ENCODE assay signal across 9 cellular contexts in genomic region chr20:21048841-21049273, GRCh38. TPM values are rescaled to one million over a fixed set of nuclear protein-coding genes. Genes with fewer than 3 reads are reported as not detected.
DNase-seq lines count a peak whose midpoint lies in the region; ATAC-seq, FAIRE-seq and TF ChIP-seq lines count a peak whose summit lies in the region.
"Had no signal": no experiment of that assay in that cellular context is flagged by ENCODE, and none has a peak within 500 bp of the region (broad histone marks: within the 10 kb centered on the region; RNA-seq: fewer than 3 reads in every experiment).

No MANE protein-coding gene starts in this region.

- no peaks in the 10 kb centered on the region for H3K9me3 ChIP-seq in HEK293 (ENCODE audit: control insufficient read depth, insufficient read depth, low read depth, low read length)
- no peaks in the 10 kb centered on the region for H3K9me3 ChIP-seq in right lobe of liver
- no peaks in the 10 kb centered on the region for H3K9me3 ChIP-seq in thoracic aorta

- H3K4me1 Mint-ChIP-seq in activated naive CD8-positive, alpha-beta T cell treated with anti-CD3 and anti-CD28 coated beads, Interleukin-2, amount 10 ng/mL, durations not matched to agents 7 days and 5 days, result no peaks in the 10 kb centered on the region

- in situ Hi-C loops in SK-MEL-5 (cut with HindIII; ENCODE audit: low pct_unique_long_range_greater_than_20kb, low sequenced_read_pairs), result no loop called here

- no peak for ATAC-seq in activated naive CD8-positive, alpha-beta T cell treated with anti-CD3 and anti-CD28 coated beads, Interleukin-2, amount 10 ng/mL, durations not matched to agents 7 days and 5 days (ENCODE audit: low read depth)
- ATAC-seq in right lobe of liver (peak; percentile 80 to 85 (median 82)), thoracic aorta (ENCODE audit: insufficient number of reproducible peaks, low FRiP score, low read depth) (no peak), HG02938 (IDR thresholded peaks at IDR 0.05; ENCODE audit: unreplicated experiment) (no peak), GM18858 (IDR thresholded peaks at IDR 0.05; ENCODE audit: unreplicated experiment) (no peak)

- H3K27me3 ChIP-seq in right lobe of liver (no peaks in the 10 kb centered on the region), thoracic aorta (replicated peaks; ENCODE audit: insufficient read depth) (no peaks in the 10 kb centered on the region)

- no peak for FAIRE-seq in D721Med (lab: Jason Lieb, UNC)

- TF ChIP-seq CTCF in D721Med (IDR thresholded peaks at IDR 0.05; ENCODE audit: insufficient read depth, missing control alignments) (peak; percentile 63), HEK293 (tag by site-specific recombination; IDR thresholded peaks at IDR 0.05) (peak; percentile 21; the same call in 1 of the 2 replicates), right lobe of liver (IDR thresholded peaks at IDR 0.05) (peak; percentile 38 to 73 (median 56)), thoracic aorta (IDR thresholded peaks at IDR 0.05) (peak; percentile 14)

- CTCF ChIA-PET in HEK293 (lab: Yijun Ruan, JAX), result interaction anchor here (0.5 to 3.4 kb wide), 36 partner anchors 9 to 796 kb away, joined by 3 to 16 read pairs (median 4); partner anchors contain the start of gene KIZ

- H3K36me3 Mint-ChIP-seq in activated naive CD8-positive, alpha-beta T cell treated with anti-CD3 and anti-CD28 coated beads, Interleukin-2, amount 10 ng/mL, durations not matched to agents 7 days and 5 days, result no peaks in the 10 kb centered on the region

- no peaks in the 10 kb centered on the region for H3K36me3 ChIP-seq in HEK293 (ENCODE audit: control insufficient read depth in 2 of 2, insufficient read depth in 1 of 2, low read length in 2 of 2)
- no peaks in the 10 kb centered on the region for H3K36me3 ChIP-seq in right lobe of liver
- no peaks in the 10 kb centered on the region for H3K36me3 ChIP-seq in thoracic aorta

- intact Hi-C loops in right lobe of liver (cut with DNase I), result no loop called here

- H3K27ac Mint-ChIP-seq in activated naive CD8-positive, alpha-beta T cell treated with anti-CD3 and anti-CD28 coated beads, Interleukin-2, amount 10 ng/mL, durations not matched to agents 7 days and 5 days, result no peak overlapping the region

- 61% methylated on average over 5 of the region's 5 CpGs for WGBS in right lobe of liver (ENCODE audit: insufficient coverage, low coverage, low lambda C conversion rate, missing lambda C conversion rate)

- peaks cover 18% of the 10 kb centered on the region for H3K27me3 Mint-ChIP-seq in activated naive CD8-positive, alpha-beta T cell treated with anti-CD3 and anti-CD28 coated beads, Interleukin-2, amount 10 ng/mL, durations not matched to agents 7 days and 5 days

- H3K4me1 ChIP-seq in HEK293 (ENCODE audit: control insufficient read depth, insufficient read depth, low read length) (peaks cover 7% of the 10 kb centered on the region; the same call in 1 of the 2 replicates), right lobe of liver (no peaks in the 10 kb centered on the region), thoracic aorta (ENCODE audit: control insufficient read depth in 1 of 2, low read depth in 2 of 2) (no peaks in the 10 kb centered on the region)

- POLR2A ChIA-PET in HEK293 (lab: Yijun Ruan, JAX), result no interaction called here
- POLR2A ChIA-PET in activated naive CD8-positive, alpha-beta T cell treated with anti-CD3 and anti-CD28 coated beads, Interleukin-2, amount 10 ng/mL, durations not matched to agents 7 days and 5 days (lab: Charles Lee), result no interaction called here

- no peak for DNase-seq in D721Med (ENCODE audit: insufficient read length, low spot score)
- DNase-seq in SK-MEL-5 (ENCODE audit: low read depth, low spot score), result peak; percentile 82
- DNase-seq in activated naive CD8-positive, alpha-beta T cell treated with anti-CD3 and anti-CD28 coated beads, Interleukin-2, amount 10 ng/mL, durations not matched to agents 7 days and 5 days, result peak; percentile 63
- peak; percentile 52 to 62 (median 55) for DNase-seq in right lobe of liver
- no peak for DNase-seq in thoracic aorta (ENCODE audit: low spot score)

- H3K27ac ChIP-seq in HEK293 (ENCODE audit: extremely low read depth, low read depth, low read length) (no peak overlapping the region), right lobe of liver (no peak overlapping the region), thoracic aorta (no peak overlapping the region)

- H3K9me3 Mint-ChIP-seq in activated naive CD8-positive, alpha-beta T cell treated with anti-CD3 and anti-CD28 coated beads, Interleukin-2, amount 10 ng/mL, durations not matched to agents 7 days and 5 days, result no peaks in the 10 kb centered on the region

- no peak for TF ChIP-seq POLR2A in right lobe of liver (IDR thresholded peaks at IDR 0.05)

- H3K4me3 ChIP-seq in HEK293 (ENCODE audit: low read depth, low read length) (no peak overlapping the region), right lobe of liver (no peak overlapping the region), thoracic aorta (no peak overlapping the region)

- no peak overlapping the region for H3K4me3 Mint-ChIP-seq in activated naive CD8-positive, alpha-beta T cell treated with anti-CD3 and anti-CD28 coated beads, Interleukin-2, amount 10 ng/mL, durations not matched to agents 7 days and 5 days

TF ChIP-seq in HEK293, 187 proteins besides CTCF, POLR2A, EP300 and RAD21:
- TF ChIP-seq ZNF600 (tag by site-specific recombination; IDR thresholded peaks at IDR 0.05), result no peak
- TF ChIP-seq, protein P1, sequence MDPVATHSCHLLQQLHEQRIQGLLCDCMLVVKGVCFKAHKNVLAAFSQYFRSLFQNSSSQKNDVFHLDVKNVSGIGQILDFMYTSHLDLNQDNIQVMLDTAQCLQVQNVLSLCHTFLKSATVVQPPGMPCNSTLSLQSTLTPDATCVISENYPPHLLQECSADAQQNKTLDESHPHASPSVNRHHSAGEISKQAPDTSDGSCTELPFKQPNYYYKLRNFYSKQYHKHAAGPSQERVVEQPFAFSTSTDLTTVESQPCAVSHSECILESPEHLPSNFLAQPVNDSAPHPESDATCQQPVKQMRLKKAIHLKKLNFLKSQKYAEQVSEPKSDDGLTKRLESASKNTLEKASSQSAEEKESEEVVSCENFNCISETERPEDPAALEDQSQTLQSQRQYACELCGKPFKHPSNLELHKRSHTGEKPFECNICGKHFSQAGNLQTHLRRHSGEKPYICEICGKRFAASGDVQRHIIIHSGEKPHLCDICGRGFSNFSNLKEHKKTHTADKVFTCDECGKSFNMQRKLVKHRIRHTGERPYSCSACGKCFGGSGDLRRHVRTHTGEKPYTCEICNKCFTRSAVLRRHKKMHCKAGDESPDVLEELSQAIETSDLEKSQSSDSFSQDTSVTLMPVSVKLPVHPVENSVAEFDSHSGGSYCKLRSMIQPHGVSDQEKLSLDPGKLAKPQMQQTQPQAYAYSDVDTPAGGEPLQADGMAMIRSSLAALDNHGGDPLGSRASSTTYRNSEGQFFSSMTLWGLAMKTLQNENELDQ (tag by site-specific recombination; IDR thresholded peaks at IDR 0.05; ENCODE audit: low read depth), result no peak
- TF ChIP-seq ZFP69B (tag by site-specific recombination; IDR thresholded peaks at IDR 0.05), result 0 out of 2 replicates have a peak, but pooled peaks have one; percentile 40
- no peak for TF ChIP-seq ZNF555 (tag by site-specific recombination; conservative IDR thresholded peaks at IDR 0.05)
- 0 out of 2 replicates have a peak, but pooled peaks have one; percentile 33 for TF ChIP-seq ZBTB48 (tag by site-specific recombination; IDR thresholded peaks at IDR 0.05)
- TF ChIP-seq ZNF148 (tag by site-specific recombination; IDR thresholded peaks at IDR 0.05; ENCODE audit: borderline replicate concordance), result no peak
- TF ChIP-seq ZNF302 (tag by site-specific recombination; IDR thresholded peaks at IDR 0.05; ENCODE audit: low read depth), result no peak
- peak; percentile 35; the same call in 1 of the 2 replicates for TF ChIP-seq ZNF654 (tag by site-specific recombination; IDR thresholded peaks at IDR 0.05; ENCODE audit: low read depth)

RNA-seq across cellular contexts. Expression of gene LINC00237, which starts 57.3 kb away (rescaled TPM):
- total RNA-seq in SK-MEL-5 (2014; rRNA removed; shearing (Covaris generic)), result not detected in 2 replicates
- not detected in 2 replicates for polyA plus RNA-seq in SK-MEL-5 (2015; cell fraction: cytosol; rRNA removed)
- polyA plus RNA-seq in SK-MEL-5 (2015; cell fraction: nucleus; rRNA removed), result not detected in 2 replicates
- total RNA-seq in activated naive CD8-positive, alpha-beta T cell treated with anti-CD3 and anti-CD28 coated beads, Interleukin-2, amount 10 ng/mL, durations not matched to agents 7 days and 5 days, result under 1 TPM in 1 of 2 experiments, not detected in 1; 0.33 TPM
- total RNA-seq in right lobe of liver (not detected), thoracic aorta (not detected)
- total RNA-seq: T-helper 2 cell treated with Interferon-gamma antibody and Interleukin-4, amounts not matched to agents 100 ng/mL and 5 ng/mL, for 36 hours had no signal

Comparison
In these comparisons a context has a peak if more than half of its experiments do, and no peak if none do; other contexts are left out.
1. DNase-seq: peak in SK-MEL-5 (single experiment), activated naive CD8-positive, alpha-beta T cell treated with anti-CD3 and anti-CD28 coated beads, Interleukin-2, amount 10 ng/mL, durations not matched to agents 7 days and 5 days (single experiment) and right lobe of liver (3 of 3); none in D721Med (single experiment) and thoracic aorta (single experiment).
2. ATAC-seq: peak in right lobe of liver (4 of 4); none in activated naive CD8-positive, alpha-beta T cell treated with anti-CD3 and anti-CD28 coated beads, Interleukin-2, amount 10 ng/mL, durations not matched to agents 7 days and 5 days (single experiment), thoracic aorta (single experiment), HG02938 (single experiment) and GM18858 (single experiment).
3. Peak in every context shown above with its lines, with median percentiles within 50 percentile points of each other: CTCF ChIP-seq.